In the genomic region with DNA sequence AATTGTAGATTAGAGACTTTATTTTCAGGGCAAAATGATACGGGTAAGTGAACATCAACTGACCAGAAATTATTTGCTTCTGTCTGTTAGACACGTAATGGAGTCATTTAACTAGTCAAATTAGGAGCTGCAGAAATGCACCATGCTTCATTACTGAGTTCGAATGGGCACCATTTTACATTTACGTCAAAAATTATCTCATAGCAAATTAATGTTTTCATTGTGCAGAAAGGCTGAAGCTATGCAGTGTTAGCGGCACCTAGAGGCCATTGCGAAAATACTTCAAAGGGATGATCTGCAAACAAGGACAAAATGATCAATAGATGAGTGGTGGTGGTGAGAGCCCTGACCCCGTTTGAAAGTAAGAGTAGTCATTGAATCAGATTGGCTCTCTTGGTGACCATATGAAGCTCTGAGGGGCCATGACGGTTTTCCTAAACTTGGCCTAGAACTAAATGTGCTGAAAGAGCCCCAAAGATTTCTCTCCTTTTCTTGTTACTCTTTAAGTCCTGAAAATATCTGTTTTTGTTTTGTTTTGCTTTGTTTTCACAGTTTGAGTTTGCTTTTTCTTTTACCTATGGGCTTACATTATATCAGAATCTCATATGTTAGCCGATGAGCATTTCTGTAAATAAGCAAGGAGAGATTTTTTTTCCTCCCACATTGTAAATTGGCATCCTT, we compare ENCODE assay signal across 8 cellular contexts.
A peak's percentile ranks its signal among the peaks of the same experiment; 100 is the strongest.
DNase-seq lines count a peak whose midpoint lies in the region; ATAC-seq and TF ChIP-seq lines count a peak whose summit lies in the region.

No MANE protein-coding gene starts in this region.

- DNase-seq in activated CD4-positive, alpha-beta T cell treated with anti-CD3 and anti-CD28 coated beads for 36 hours = peak; percentile 68
- no peak for DNase-seq in activated CD4-positive, alpha-beta T cell treated with anti-CD3 and anti-CD28 coated beads, Interleukin-2, amount 50 U/mL, for 4 hours
- DNase-seq in SHP77 (lab: John Stamatoyannopoulos, UW) = peak; percentile 44 to 56
- peak in 3 of 10 donors; percentile 62 to 74 (median 62) for DNase-seq in dorsolateral prefrontal cortex
- peak in 1 of 3 donors; percentile 38 for DNase-seq in mucosa of descending colon
- DNase-seq in UCSD-AML1 (lab: John Stamatoyannopoulos, UW; ENCODE audit: unreplicated experiment) = no peak

- CTCF ChIA-PET in activated CD4-positive, alpha-beta T cell treated with anti-CD3 and anti-CD28 coated beads for 36 hours (lab: Charles Lee) = interaction anchor here (0.7 to 1.7 kb wide), 4 partner anchors 17 to 919 kb away, joined by 3 to 4 read pairs (median 4); no protein-coding TSS in a partner anchor

- peak overlapping the region in 15 of 59 donors; percentile 2 to 40 (median 13) for H3K4me3 ChIP-seq in dorsolateral prefrontal cortex
- no peak overlapping the region for H3K4me3 ChIP-seq in mucosa of descending colon

- TF ChIP-seq EP300 in Ishikawa (IDR thresholded peaks at IDR 0.05; ENCODE audit: borderline replicate concordance) = no peak

- no peaks in the 10 kb centered on the region for H3K9me3 ChIP-seq in mucosa of descending colon

- TF ChIP-seq RAD21 in Ishikawa (IDR thresholded peaks at IDR 0.05; ENCODE audit: low read depth) = peak; percentile 73

- peak overlapping the region in 53 of 59 donors; percentile 3 to 85 (median 68) for H3K27ac ChIP-seq in dorsolateral prefrontal cortex

- ATAC-seq in activated CD4-positive, alpha-beta T cell treated with anti-CD3 and anti-CD28 coated beads for 36 hours = peak; percentile 58
- no peak for ATAC-seq in mucosa of descending colon
- no peak for ATAC-seq in GM19397 (IDR thresholded peaks at IDR 0.05; ENCODE audit: unreplicated experiment)

- H3K4me1 Mint-ChIP-seq in activated CD4-positive, alpha-beta T cell treated with anti-CD3 and anti-CD28 coated beads for 36 hours = no peaks in the 10 kb centered on the region

- H3K27me3 ChIP-seq in dorsolateral prefrontal cortex = peaks cover 0 to 48% (median 9%) of the 10 kb centered on the region in 45 donors

- no peak overlapping the region for H3K4me3 Mint-ChIP-seq in activated CD4-positive, alpha-beta T cell treated with anti-CD3 and anti-CD28 coated beads for 36 hours

- intact Hi-C loops in activated CD4-positive, alpha-beta T cell treated with anti-CD3 and anti-CD28 coated beads for 36 hours (cut with DNase I, micrococcal nuclease) = loop anchor here (1.0 to 5.0 kb wide), 5 partner anchors 423 to 920 kb away; no protein-coding TSS in a partner anchor
- intact Hi-C loops in dorsolateral prefrontal cortex (cut with DNase I) = loop anchor here (2.0 to 10.0 kb wide), 8 partner anchors 63 to 915 kb away; partner anchors contain the start of gene ZNF536 (in 1 of the 2)
- intact Hi-C loops in mucosa of descending colon (cut with DNase I, micrococcal nuclease) = loop anchor here in 1 of 2 donors (10.0 kb wide), 1 partner anchor 785 kb away; no protein-coding TSS in a partner anchor

- no peaks in the 10 kb centered on the region for H3K36me3 ChIP-seq in mucosa of descending colon (ENCODE audit: low read depth)

- H3K27ac Mint-ChIP-seq in activated CD4-positive, alpha-beta T cell treated with anti-CD3 and anti-CD28 coated beads for 36 hours = no peak overlapping the region

- H3K27me3 Mint-ChIP-seq in activated CD4-positive, alpha-beta T cell treated with anti-CD3 and anti-CD28 coated beads for 36 hours = peaks cover 25% of the 10 kb centered on the region

- no peaks in the 10 kb centered on the region for H3K9me3 Mint-ChIP-seq in activated CD4-positive, alpha-beta T cell treated with anti-CD3 and anti-CD28 coated beads for 36 hours (ENCODE audit: low read depth)

- POLR2A ChIA-PET in activated CD4-positive, alpha-beta T cell treated with anti-CD3 and anti-CD28 coated beads for 36 hours (lab: Charles Lee) = interaction anchor here (0.7 kb wide), 1 partner anchor 137 kb away, joined by 8 read pairs; no protein-coding TSS in a partner anchor

- no peaks in the 10 kb centered on the region for H3K36me3 Mint-ChIP-seq in activated CD4-positive, alpha-beta T cell treated with anti-CD3 and anti-CD28 coated beads for 36 hours (ENCODE audit: low read depth)

- no peaks in the 10 kb centered on the region for H3K4me1 ChIP-seq in mucosa of descending colon (ENCODE audit: low read depth)

- TF ChIP-seq CTCF in dorsolateral prefrontal cortex (IDR thresholded peaks at IDR 0.05 in 54 of 56, conservative IDR thresholded peaks at IDR 0.05 in 2 of 56; ENCODE audit: low read depth in 1 of 56, partially characterized antibody in 56 of 56) = peak; percentile 51 to 96 (median 86)
- peak; percentile 6 for TF ChIP-seq CTCF in mucosa of descending colon (IDR thresholded peaks at IDR 0.05)

TF ChIP-seq in Ishikawa, 13 proteins besides CTCF, POLR2A, EP300 and RAD21:
- TF ChIP-seq CEBPB (IDR thresholded peaks at IDR 0.05) (no peak), MAX (IDR thresholded peaks at IDR 0.05) (no peak), NFIC (IDR thresholded peaks at IDR 0.05) (no peak), ZBTB7A (IDR thresholded peaks at IDR 0.05; ENCODE audit: low read depth) (no peak), TEAD4 (IDR thresholded peaks at IDR 0.05) (no peak)

Comparison
In these comparisons a context has a peak if more than half of its experiments do, and no peak if none do; other contexts are left out.
1. DNase-seq: peak in activated CD4-positive, alpha-beta T cell treated with anti-CD3 and anti-CD28 coated beads for 36 hours (single experiment) and SHP77 (2 of 2); none in activated CD4-positive, alpha-beta T cell treated with anti-CD3 and anti-CD28 coated beads, Interleukin-2, amount 50 U/mL, for 4 hours (0 of 2) and UCSD-AML1 (single experiment).